ENCODE assay signal across 1 cellular context in genomic region chr19:13633109-13633508, GRCh38.
TF ChIP-seq lines count a peak whose summit lies in the region.

No MANE protein-coding gene starts in this region.

TF ChIP-seq in HEK293, 187 proteins besides CTCF, POLR2A, EP300 and RAD21 (continued from another document and continues in another):
- TF ChIP-seq KLF17 (tag by site-specific recombination; IDR thresholded peaks at IDR 0.05) (no peak), ZBTB10 (tag by site-specific recombination; IDR thresholded peaks at IDR 0.05) (no peak), ELK4 (IDR thresholded peaks at IDR 0.05; ENCODE audit: borderline replicate concordance, low read depth, low read length) (no peak), ZNF266 (tag by site-specific recombination; IDR thresholded peaks at IDR 0.05; ENCODE audit: low read depth) (no peak), ZBTB21 (tag by site-specific recombination; IDR thresholded peaks at IDR 0.05) (no peak), ZNF645 (tag by site-specific recombination; IDR thresholded peaks at IDR 0.05) (no peak), ZFP3 (tag by site-specific recombination; IDR thresholded peaks at IDR 0.05; ENCODE audit: low read depth) (no peak), ZNF48 (tag by site-specific recombination; IDR thresholded peaks at IDR 0.05) (no peak), KLF7 (tag by site-specific recombination; IDR thresholded peaks at IDR 0.05; ENCODE audit: borderline replicate concordance) (no peak), ZNF146 (tag by site-specific recombination; IDR thresholded peaks at IDR 0.05) (no peak), ZNF513 (tag by site-specific recombination; IDR thresholded peaks at IDR 0.05) (no peak), TSHZ1 (tag by site-specific recombination; IDR thresholded peaks at IDR 0.05; ENCODE audit: borderline replicate concordance) (no peak), ZNF112 (tag by site-specific recombination; IDR thresholded peaks at IDR 0.05) (no peak), ZNF629 (tag by site-specific recombination; IDR thresholded peaks at IDR 0.05) (peak; percentile 83), ATF2 (tag by site-specific recombination; IDR thresholded peaks at IDR 0.05; ENCODE audit: low read depth) (no peak), ZNF747 (tag by site-specific recombination; IDR thresholded peaks at IDR 0.05) (no peak), ZNF510 (tag by site-specific recombination; IDR thresholded peaks at IDR 0.05; ENCODE audit: insufficient replicate concordance) (no peak), ZNF155 (tag by site-specific recombination; IDR thresholded peaks at IDR 0.05) (no peak), ZBTB48 (tag by site-specific recombination; IDR thresholded peaks at IDR 0.05) (no peak), ZNF394 (tag by site-specific recombination; IDR thresholded peaks at IDR 0.05; ENCODE audit: borderline replicate concordance) (no peak), ZNF148 (tag by site-specific recombination; IDR thresholded peaks at IDR 0.05; ENCODE audit: borderline replicate concordance) (no peak), ZNF707 (tag by site-specific recombination; IDR thresholded peaks at IDR 0.05) (no peak), ZNF280C (tag by site-specific recombination; IDR thresholded peaks at IDR 0.05) (no peak), ZNF184 (tag by site-specific recombination; IDR thresholded peaks at IDR 0.05) (0 out of 2 replicates have a peak, but pooled peaks have one; percentile 54), ZNF157 (tag by site-specific recombination; IDR thresholded peaks at IDR 0.05) (no peak), ZNF843 (tag by site-specific recombination; IDR thresholded peaks at IDR 0.05) (peak; percentile 74), KLF8 (tag by site-specific recombination; IDR thresholded peaks at IDR 0.05) (0 out of 2 replicates have a peak, but pooled peaks have one; percentile 40), ZSCAN16 (tag by site-specific recombination; IDR thresholded peaks at IDR 0.05) (no peak), ZNF549 (tag by site-specific recombination; IDR thresholded peaks at IDR 0.05) (no peak), TRIM28 (IDR thresholded peaks at IDR 0.05; ENCODE audit: borderline replicate concordance, low read length) (peak; percentile 88; the same call in 1 of the 2 replicates), ZNF701 (tag by site-specific recombination; IDR thresholded peaks at IDR 0.05) (no peak), ZNF658 (tag by site-specific recombination; IDR thresholded peaks at IDR 0.05) (no peak), HOXC10 (CRISPR knock-in tag; IDR thresholded peaks at IDR 0.05) (no peak), ZNF274 (IDR thresholded peaks at IDR 0.05; ENCODE audit: low read length) (no peak), ZNF274 (tag by site-specific recombination; IDR thresholded peaks at IDR 0.05; ENCODE audit: borderline replicate concordance) (no peak), ZNF426 (tag by site-specific recombination; IDR thresholded peaks at IDR 0.05) (no peak), ZNF76 (tag by site-specific recombination; IDR thresholded peaks at IDR 0.05; ENCODE audit: borderline replicate concordance, low read depth) (no peak), ZNF704 (tag by site-specific recombination; IDR thresholded peaks at IDR 0.05) (no peak), ZNF19 (tag by site-specific recombination; IDR thresholded peaks at IDR 0.05; ENCODE audit: low read depth) (no peak), ZNF639 (tag by site-specific recombination; IDR thresholded peaks at IDR 0.05) (no peak), ZNF423 (tag by site-specific recombination; IDR thresholded peaks at IDR 0.05) (no peak), ZNF654 (tag by site-specific recombination; IDR thresholded peaks at IDR 0.05; ENCODE audit: low read depth) (no peak), ZNF530 (tag by site-specific recombination; IDR thresholded peaks at IDR 0.05; ENCODE audit: low read depth) (no peak)
